Comparison of ENCODE assay signal across 8 cellular contexts in genomic region chr22:37623075-37624016, GRCh38. TPM values are rescaled to one million over a fixed set of nuclear protein-coding genes. Genes with fewer than 3 reads are reported as not detected.
DNase-seq lines count a peak whose midpoint lies in the region; ATAC-seq and TF ChIP-seq lines count a peak whose summit lies in the region.

No MANE protein-coding gene starts in this region.

- H3K4me3 Mint-ChIP-seq in CD4-positive, CD25-positive, alpha-beta regulatory T cell: peak overlapping the region; percentile 36 to 93 (median 65)
- peak overlapping the region; percentile 50 for H3K4me3 Mint-ChIP-seq in activated naive CD8-positive, alpha-beta T cell

- no peak overlapping the region for H3K4me3 ChIP-seq in CD4-positive, CD25-positive, alpha-beta regulatory T cell (ENCODE audit: low read depth, low read length)
- H3K4me3 ChIP-seq in heart left ventricle (no peak overlapping the region), sigmoid colon (no peak overlapping the region)

- TF ChIP-seq CTCF in heart left ventricle (IDR thresholded peaks at IDR 0.05) (peak; percentile 75 to 91 (median 84)), sigmoid colon (IDR thresholded peaks at IDR 0.05) (peak; percentile 51 to 99 (median 65))

- peaks cover 14% of the 10 kb centered on the region for H3K36me3 ChIP-seq in CD4-positive, CD25-positive, alpha-beta regulatory T cell (ENCODE audit: control insufficient read depth, insufficient read depth, low read length)
- H3K36me3 ChIP-seq in heart left ventricle: peaks cover 0 to 79% (median 46%) of the 10 kb centered on the region in 9 donors
- H3K36me3 ChIP-seq in sigmoid colon: peaks cover 0 to 51% (median 12%) of the 10 kb centered on the region in 4 donors

- no peaks in the 10 kb centered on the region for H3K9me3 Mint-ChIP-seq in CD4-positive, CD25-positive, alpha-beta regulatory T cell
- H3K9me3 Mint-ChIP-seq in activated naive CD8-positive, alpha-beta T cell (ENCODE audit: low read depth): no peaks in the 10 kb centered on the region

- peaks cover 3% of the 10 kb centered on the region for H3K36me3 Mint-ChIP-seq in CD4-positive, CD25-positive, alpha-beta regulatory T cell
- H3K36me3 Mint-ChIP-seq in activated naive CD8-positive, alpha-beta T cell: peaks cover 2% of the 10 kb centered on the region

- H3K27ac ChIP-seq in CD4-positive, CD25-positive, alpha-beta regulatory T cell (ENCODE audit: insufficient read depth, low read length, poor library complexity, severe bottlenecking): peak overlapping the region; percentile 81
- H3K27ac ChIP-seq in heart left ventricle (peak overlapping the region in 2 of 12 donors; percentile 47 to 90), sigmoid colon (peak overlapping the region in 3 of 4 donors; percentile 82 to 92 (median 91))

- no peaks in the 10 kb centered on the region for H3K9me3 ChIP-seq in CD4-positive, CD25-positive, alpha-beta regulatory T cell (ENCODE audit: control insufficient read depth in 2 of 2, low read length in 2 of 2)
- no peaks in the 10 kb centered on the region for H3K9me3 ChIP-seq in heart left ventricle
- H3K9me3 ChIP-seq in sigmoid colon: no peaks in the 10 kb centered on the region

- 65 to 77% (median 68%) methylated on average over 21 to 22 of the region's 22 CpGs for WGBS in heart left ventricle, 4 donors
- 51 to 61% methylated on average over 22 of the region's 22 CpGs for WGBS in sigmoid colon, 2 donors

- ATAC-seq in CD4-positive, CD25-positive, alpha-beta regulatory T cell (ENCODE audit: low read depth in 2 of 2): peak; percentile 66 to 68
- ATAC-seq in SK-N-SH treated with all-trans-retinoic acid at 6 μM for 48 hours: peak; percentile 87
- peak; percentile 49 to 69 (median 64) for ATAC-seq in heart left ventricle
- no peak for ATAC-seq in HG03457 (IDR thresholded peaks at IDR 0.05; ENCODE audit: unreplicated experiment)

- peaks cover 0 to 52% (median 22%) of the 10 kb centered on the region in 4 donors for H3K4me1 Mint-ChIP-seq in CD4-positive, CD25-positive, alpha-beta regulatory T cell
- peaks cover 43% of the 10 kb centered on the region for H3K4me1 Mint-ChIP-seq in activated naive CD8-positive, alpha-beta T cell (ENCODE audit: low read depth)

- H3K27ac Mint-ChIP-seq in CD4-positive, CD25-positive, alpha-beta regulatory T cell: peak overlapping the region; percentile 90 to 98 (median 98)
- H3K27ac Mint-ChIP-seq in activated naive CD8-positive, alpha-beta T cell: peak overlapping the region; percentile 85

- POLR2A ChIA-PET in HEK293T (lab: Yijun Ruan, JAX): no interaction called here

- no peaks in the 10 kb centered on the region for H3K27me3 ChIP-seq in CD4-positive, CD25-positive, alpha-beta regulatory T cell (ENCODE audit: control insufficient read depth, insufficient read depth, low read length)
- no peaks in the 10 kb centered on the region for H3K27me3 ChIP-seq in heart left ventricle
- H3K27me3 ChIP-seq in sigmoid colon: no peaks in the 10 kb centered on the region

- TF ChIP-seq EP300 in sigmoid colon (IDR thresholded peaks at IDR 0.05): no peak

- CTCF ChIA-PET in HEK293T (lab: Yijun Ruan, JAX): interaction anchor here (0.6 kb wide), 1 partner anchor 25 kb away, joined by 6 read pairs; no protein-coding TSS in a partner anchor

- peaks cover 48% of the 10 kb centered on the region for H3K4me1 ChIP-seq in CD4-positive, CD25-positive, alpha-beta regulatory T cell (ENCODE audit: control insufficient read depth, insufficient read depth, low read length, poor library complexity, severe bottlenecking)
- H3K4me1 ChIP-seq in heart left ventricle (peaks cover 0 to 40% (median 25%) of the 10 kb centered on the region in 12 donors), sigmoid colon (peaks cover 0 to 50% (median 38%) of the 10 kb centered on the region in 4 donors)

- intact Hi-C loops in heart left ventricle (cut with DNase I) (loop anchor here in 4 of 10 donors (1.0 to 5.0 kb wide), 4 partner anchors 55 to 169 kb away; no protein-coding TSS in a partner anchor), sigmoid colon (cut with DNase I) (loop anchor here (2.0 to 10.0 kb wide), 3 partner anchors 57 to 331 kb away; partner anchors contain the start of genes C22orf23 and POLR2F)

- TF ChIP-seq POLR2A in heart left ventricle (IDR thresholded peaks at IDR 0.05): no peak
- TF ChIP-seq POLR2A in sigmoid colon (IDR thresholded peaks at IDR 0.05): no peak

- DNase-seq in CD4-positive, CD25-positive, alpha-beta regulatory T cell: peak; percentile 67 to 77 (median 73)
- peak; percentile 86 for DNase-seq in HEK293T (ENCODE audit: extremely low spot score)
- peak in 4 of 5 donors; percentile 61 to 84 (median 68) for DNase-seq in heart left ventricle
- DNase-seq in sigmoid colon: peak; percentile 85
- DNase-seq in putamen (ENCODE audit: low spot score): no peak

- H3K27me3 Mint-ChIP-seq in CD4-positive, CD25-positive, alpha-beta regulatory T cell: no peaks in the 10 kb centered on the region
- no peaks in the 10 kb centered on the region for H3K27me3 Mint-ChIP-seq in activated naive CD8-positive, alpha-beta T cell

TF ChIP-seq in HEK293T, 16 proteins besides CTCF, POLR2A, EP300 and RAD21:
- TF ChIP-seq FOXA1 (IDR thresholded peaks at IDR 0.05): no peak
- TF ChIP-seq ELF4 (IDR thresholded peaks at IDR 0.05): no peak
- no peak for TF ChIP-seq BHLHE40 (IDR thresholded peaks at IDR 0.05; ENCODE audit: borderline replicate concordance)
- no peak for TF ChIP-seq FOXK2 (IDR thresholded peaks at IDR 0.05)
- no peak for TF ChIP-seq SP1 (IDR thresholded peaks at IDR 0.05)
- TF ChIP-seq, protein P1, sequence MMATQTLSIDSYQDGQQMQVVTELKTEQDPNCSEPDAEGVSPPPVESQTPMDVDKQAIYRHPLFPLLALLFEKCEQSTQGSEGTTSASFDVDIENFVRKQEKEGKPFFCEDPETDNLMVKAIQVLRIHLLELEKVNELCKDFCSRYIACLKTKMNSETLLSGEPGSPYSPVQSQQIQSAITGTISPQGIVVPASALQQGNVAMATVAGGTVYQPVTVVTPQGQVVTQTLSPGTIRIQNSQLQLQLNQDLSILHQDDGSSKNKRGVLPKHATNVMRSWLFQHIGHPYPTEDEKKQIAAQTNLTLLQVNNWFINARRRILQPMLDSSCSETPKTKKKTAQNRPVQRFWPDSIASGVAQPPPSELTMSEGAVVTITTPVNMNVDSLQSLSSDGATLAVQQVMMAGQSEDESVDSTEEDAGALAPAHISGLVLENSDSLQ (IDR thresholded peaks at IDR 0.05): no peak

TF ChIP-seq in SK-N-SH treated with all-trans-retinoic acid at 6 μM for 48 hours, 23 proteins besides CTCF, POLR2A, EP300 and RAD21 (continues in another document):
- TF ChIP-seq GLIS3 (CRISPR knock-in tag; IDR thresholded peaks at IDR 0.05) (no peak), ZNF70 (CRISPR knock-in tag; IDR thresholded peaks at IDR 0.05) (no peak), ZFP30 (CRISPR knock-in tag; IDR thresholded peaks at IDR 0.05) (no peak), ESRRG (CRISPR knock-in tag; IDR thresholded peaks at IDR 0.05) (no peak), CSRNP3 (CRISPR knock-in tag; IDR thresholded peaks at IDR 0.05) (no peak), RARB (CRISPR knock-in tag; IDR thresholded peaks at IDR 0.05) (no peak), TOX (CRISPR knock-in tag; IDR thresholded peaks at IDR 0.05; ENCODE audit: borderline replicate concordance) (no peak)

RNA-seq across cellular contexts. Expression of gene GGA1, which starts 14.7 kb away (rescaled TPM):
- total RNA-seq in CD4-positive, CD25-positive, alpha-beta regulatory T cell: 69.7 TPM
- 10 to 100 TPM; 14.0 to 19.8 (median 16.8) TPM for polyA plus RNA-seq in CD4-positive, CD25-positive, alpha-beta regulatory T cell
- total RNA-seq in heart left ventricle (10 to 100 TPM; 22.7 to 45.7 (median 27.4) TPM), sigmoid colon (10 to 100 TPM; 26.4 to 59.8 (median 42.3) TPM)
- polyA plus RNA-seq in heart left ventricle (10 to 100 TPM; 27.4 to 39.4 TPM), sigmoid colon (10 to 100 TPM; 25.2 to 77.4 (median 34.4) TPM)

RNA-seq across cellular contexts. Expression of gene SH3BP1, which starts 16.1 kb away (rescaled TPM):
- 126 TPM for total RNA-seq in CD4-positive, CD25-positive, alpha-beta regulatory T cell
- 10 to 100 TPM; 10.1 to 17.8 (median 16.2) TPM for polyA plus RNA-seq in CD4-positive, CD25-positive, alpha-beta regulatory T cell
- total RNA-seq in heart left ventricle (10 to 100 TPM in 1 of 9 donors, 1 to 10 TPM in 6, under 1 TPM in 2; 0.44 to 19.7 (median 2.0) TPM), sigmoid colon (1 to 10 TPM; 1.4 to 6.9 (median 4.7) TPM)
- polyA plus RNA-seq in heart left ventricle (1 to 10 TPM in 1 of 2 donors, under 1 TPM in 1; 1.00 to 2.2 TPM), sigmoid colon (10 to 100 TPM; 35.4 to 71.2 (median 58.5) TPM)

RNA-seq across cellular contexts. Expression of gene PDXP, which starts 35.2 kb away (rescaled TPM):
- total RNA-seq in CD4-positive, CD25-positive, alpha-beta regulatory T cell: 2.0 TPM
- 1 to 10 TPM; 1.1 to 5.8 (median 3.4) TPM for polyA plus RNA-seq in CD4-positive, CD25-positive, alpha-beta regulatory T cell
- total RNA-seq in heart left ventricle (10 to 100 TPM; 15.2 to 33.1 (median 25.9) TPM), sigmoid colon (10 to 100 TPM in 2 of 4 donors, 1 to 10 TPM in 2; 7.5 to 12.8 (median 9.6) TPM)
- polyA plus RNA-seq in heart left ventricle (10 to 100 TPM; 12.8 to 36.4 TPM), sigmoid colon (10 to 100 TPM; 30.2 to 51.1 (median 48.6) TPM)

RNA-seq across cellular contexts. Expression of gene LGALS2, which starts 43.5 kb away (rescaled TPM):
- not detected for total RNA-seq in CD4-positive, CD25-positive, alpha-beta regulatory T cell
- under 1 TPM in 2 of 4 donors, not detected in 2; 0.41 to 0.49 TPM for polyA plus RNA-seq in CD4-positive, CD25-positive, alpha-beta regulatory T cell
- total RNA-seq in heart left ventricle (10 to 100 TPM in 1 of 9 donors, 1 to 10 TPM in 1, not detected in 7; 5.3 to 10.3 TPM), sigmoid colon (not detected)
- polyA plus RNA-seq in heart left ventricle (under 1 TPM in 1 of 2 donors, not detected in 1; 0.17 TPM), sigmoid colon (100 to 1,000 TPM in 2 of 3 donors, 10 to 100 TPM in 1; 61.9 to 155 (median 147) TPM)

RNA-seq across cellular contexts. Expression of gene LGALS1, which starts 52.1 kb away (rescaled TPM):
- 209 TPM for total RNA-seq in CD4-positive, CD25-positive, alpha-beta regulatory T cell
- polyA plus RNA-seq in CD4-positive, CD25-positive, alpha-beta regulatory T cell: 100 to 1,000 TPM; 321 to 829 (median 545) TPM
- 1,000 to 10,000 TPM in 3 of 9 donors, 100 to 1,000 TPM in 6; 722 to 2,034 (median 903) TPM for total RNA-seq in heart left ventricle
- 1,000 to 10,000 TPM; 1,230 to 2,204 TPM for polyA plus RNA-seq in heart left ventricle
- 1,000 to 10,000 TPM in 3 of 4 donors, 100 to 1,000 TPM in 1; 911 to 2,925 (median 2,030) TPM for total RNA-seq in sigmoid colon
- polyA plus RNA-seq in sigmoid colon: 100 to 1,000 TPM; 373 to 487 (median 439) TPM
